ENCODE assay signal across 11 cellular contexts in the genomic region with DNA sequence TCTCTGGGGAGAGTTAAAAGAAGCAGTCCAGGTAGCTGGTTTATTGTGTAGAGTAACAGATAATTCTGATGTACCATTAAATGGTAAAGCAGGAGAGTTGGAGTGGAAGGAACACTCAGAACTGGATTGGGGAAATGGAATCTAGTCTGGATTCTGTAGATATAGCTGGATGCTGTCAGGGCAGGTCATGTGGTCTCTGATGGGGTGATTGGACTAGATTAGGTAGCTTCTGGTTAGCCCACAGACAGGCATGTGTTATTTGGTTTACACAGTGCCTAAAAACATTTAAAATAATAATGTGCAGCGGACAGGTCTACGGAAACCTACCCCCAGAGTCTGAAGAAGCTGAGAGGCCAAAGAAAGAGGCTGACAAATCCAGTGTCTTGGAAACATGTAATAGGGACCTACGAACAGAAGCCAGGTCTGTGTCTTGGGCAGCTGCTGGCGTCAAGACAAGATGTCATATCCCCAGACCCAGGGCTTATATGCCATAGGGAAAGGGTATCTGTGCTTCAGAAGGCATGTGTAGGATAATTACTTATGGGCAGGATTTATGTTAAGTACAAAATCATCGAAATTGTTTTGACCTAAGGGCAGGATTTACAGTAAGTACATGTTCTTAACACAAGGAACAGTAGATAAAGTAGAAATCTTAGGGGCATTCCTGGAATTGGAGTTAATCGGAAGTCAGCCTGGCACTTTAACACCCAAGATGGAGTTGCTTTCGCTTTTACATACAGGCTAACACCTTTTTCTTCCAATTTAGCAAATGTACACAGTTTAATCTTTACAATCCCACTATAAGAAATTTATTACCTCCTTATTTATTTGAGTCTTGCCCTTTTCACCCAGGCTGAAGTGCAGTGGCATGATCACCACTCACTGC. TPM values are rescaled to one million over a fixed set of nuclear protein-coding genes. Genes with fewer than 3 reads are reported as not detected.
DNase-seq lines count a peak whose midpoint lies in the region; ATAC-seq and TF ChIP-seq lines count a peak whose summit lies in the region.
"Had no signal": no experiment of that assay in that cellular context is flagged by ENCODE, and none has a peak within 500 bp of the region (broad histone marks: within the 10 kb centered on the region; RNA-seq: fewer than 3 reads in every experiment).

No MANE protein-coding gene starts in this region.

- no peak overlapping the region for H3K4me3 ChIP-seq in left ventricle myocardium inferior

- no peaks in the 10 kb centered on the region for H3K36me3 ChIP-seq in left ventricle myocardium inferior

- no peak for ATAC-seq in Right ventricle myocardium superior (ENCODE audit: poor library complexity)
- no peak for ATAC-seq in WTC11
- no peak for ATAC-seq in stimulated activated naive CD8-positive, alpha-beta T cell treated with anti-CD3 and anti-CD28 coated beads, Interleukin-15, amount 100 ng/mL, for 72 hours
- ATAC-seq in GM18502 (IDR thresholded peaks at IDR 0.05; ENCODE audit: poor library complexity, unreplicated experiment) = no peak
- ATAC-seq in GM18520 (IDR thresholded peaks at IDR 0.05; ENCODE audit: unreplicated experiment) = no peak
- no peak for ATAC-seq in HG02938 (IDR thresholded peaks at IDR 0.05; ENCODE audit: unreplicated experiment)
- ATAC-seq: activated T-cell treated with anti-CD3 and anti-CD28 coated beads, Interleukin-2, amount 50 U/mL, for 4 hours; PC-3 had no signal

- no peaks in the 10 kb centered on the region for H3K9me3 Mint-ChIP-seq in WTC11
- no peaks in the 10 kb centered on the region for H3K9me3 Mint-ChIP-seq in glutamatergic neuron (ENCODE audit: unreplicated experiment)
- no peaks in the 10 kb centered on the region for H3K9me3 Mint-ChIP-seq in stimulated activated naive CD8-positive, alpha-beta T cell treated with anti-CD3 and anti-CD28 coated beads, Interleukin-15, amount 100 ng/mL, for 72 hours
- H3K9me3 Mint-ChIP-seq: activated T-cell treated with anti-CD3 and anti-CD28 coated beads, Interleukin-2, amount 50 U/mL, for 4 hours had no signal

- POLR2A ChIA-PET in WTC11 (lab: Charles Lee) = interaction anchor here (0.7 kb wide), 1 partner anchor 389 kb away, joined by 3 read pairs; the partner anchor contains the start of gene SPAG9

- intact Hi-C loops in left ventricle myocardium inferior (cut with micrococcal nuclease) (no loop called here), Right ventricle myocardium superior (cut with DNase I) (no loop called here)

- no peaks in the 10 kb centered on the region for H3K27me3 ChIP-seq in left ventricle myocardium inferior (ENCODE audit: low read depth)

- H3K27ac ChIP-seq in left ventricle myocardium inferior (replicated peaks) = peak overlapping the region; percentile 25

- H3K27ac Mint-ChIP-seq in WTC11 (peak overlapping the region; percentile 36), glutamatergic neuron (ENCODE audit: unreplicated experiment) (peak overlapping the region; percentile 67)
- peak overlapping the region; percentile 47 to 89 for H3K27ac Mint-ChIP-seq in stimulated activated naive CD8-positive, alpha-beta T cell treated with anti-CD3 and anti-CD28 coated beads, Interleukin-15, amount 100 ng/mL, for 72 hours

- no peak for DNase-seq in left ventricle myocardium inferior
- no peak for DNase-seq in Right ventricle myocardium superior
- no peak for DNase-seq in WTC11 (ENCODE audit: low spot score)
- DNase-seq in glutamatergic neuron = no peak
- no peak for DNase-seq in stimulated activated naive CD8-positive, alpha-beta T cell treated with anti-CD3 and anti-CD28 coated beads, Interleukin-15, amount 100 ng/mL, for 72 hours
- DNase-seq: activated T-cell treated with anti-CD3 and anti-CD28 coated beads, Interleukin-2, amount 50 U/mL, for 4 hours; PC-3 had no signal

- peaks cover 17% of the 10 kb centered on the region for H3K4me1 Mint-ChIP-seq in WTC11
- peaks cover 10% of the 10 kb centered on the region for H3K4me1 Mint-ChIP-seq in glutamatergic neuron (ENCODE audit: low read depth, unreplicated experiment)
- peaks cover 69% of the 10 kb centered on the region for H3K4me1 Mint-ChIP-seq in stimulated activated naive CD8-positive, alpha-beta T cell treated with anti-CD3 and anti-CD28 coated beads, Interleukin-15, amount 100 ng/mL, for 72 hours

- H3K4me1 ChIP-seq in left ventricle myocardium inferior = peaks cover 80% of the 10 kb centered on the region

- H3K9me3 ChIP-seq in left ventricle myocardium inferior (replicated peaks) = no peaks in the 10 kb centered on the region

- H3K36me3 Mint-ChIP-seq in WTC11 = 0 out of 2 replicates have a peak, but pooled peaks cover under 1% of the 10 kb centered on the region
- no peaks in the 10 kb centered on the region for H3K36me3 Mint-ChIP-seq in glutamatergic neuron (ENCODE audit: unreplicated experiment)

- TF ChIP-seq CTCF in left ventricle myocardium inferior (IDR thresholded peaks at IDR 0.05; ENCODE audit: borderline replicate concordance) (no peak), WTC11 (IDR thresholded peaks at IDR 0.05) (no peak), glutamatergic neuron (IDR thresholded peaks at IDR 0.05; ENCODE audit: partially characterized antibody, unreplicated experiment) (no peak)

- CTCF ChIA-PET in WTC11 (lab: Charles Lee) = interaction anchor here (0.5 to 1.5 kb wide), 2 partner anchors 51 kb away, joined by 3 to 4 read pairs; no protein-coding TSS in a partner anchor

- H3K4me3 Mint-ChIP-seq in WTC11 = no peak overlapping the region
- no peak overlapping the region for H3K4me3 Mint-ChIP-seq in glutamatergic neuron (ENCODE audit: unreplicated experiment)
- H3K4me3 Mint-ChIP-seq in stimulated activated naive CD8-positive, alpha-beta T cell treated with anti-CD3 and anti-CD28 coated beads, Interleukin-15, amount 100 ng/mL, for 72 hours = peak overlapping the region in 1 of 2 donors; percentile 4
- H3K4me3 Mint-ChIP-seq: activated T-cell treated with anti-CD3 and anti-CD28 coated beads, Interleukin-2, amount 50 U/mL, for 4 hours had no signal

- H3K27me3 Mint-ChIP-seq in WTC11 (ENCODE audit: low read depth) (no peaks in the 10 kb centered on the region), glutamatergic neuron (ENCODE audit: unreplicated experiment) (no peaks in the 10 kb centered on the region)
- H3K27me3 Mint-ChIP-seq in stimulated activated naive CD8-positive, alpha-beta T cell treated with anti-CD3 and anti-CD28 coated beads, Interleukin-15, amount 100 ng/mL, for 72 hours = no peaks in the 10 kb centered on the region

TF ChIP-seq in WTC11, 78 proteins besides CTCF, POLR2A, EP300 and RAD21 (continues in another document):
- no peak for TF ChIP-seq KAT7 (CRISPR knock-in tag; IDR thresholded peaks at IDR 0.05; ENCODE audit: borderline replicate concordance)
- no peak for TF ChIP-seq ZNF396 (CRISPR knock-in tag; IDR thresholded peaks at IDR 0.05; ENCODE audit: borderline replicate concordance)
- TF ChIP-seq ZNF416 (CRISPR knock-in tag; IDR thresholded peaks at IDR 0.05) = no peak
- no peak for TF ChIP-seq GTF2I (CRISPR knock-in tag; conservative IDR thresholded peaks at IDR 0.05)
- no peak for TF ChIP-seq ZNF138 (CRISPR knock-in tag; conservative IDR thresholded peaks at IDR 0.05)
- TF ChIP-seq, protein P1, sequence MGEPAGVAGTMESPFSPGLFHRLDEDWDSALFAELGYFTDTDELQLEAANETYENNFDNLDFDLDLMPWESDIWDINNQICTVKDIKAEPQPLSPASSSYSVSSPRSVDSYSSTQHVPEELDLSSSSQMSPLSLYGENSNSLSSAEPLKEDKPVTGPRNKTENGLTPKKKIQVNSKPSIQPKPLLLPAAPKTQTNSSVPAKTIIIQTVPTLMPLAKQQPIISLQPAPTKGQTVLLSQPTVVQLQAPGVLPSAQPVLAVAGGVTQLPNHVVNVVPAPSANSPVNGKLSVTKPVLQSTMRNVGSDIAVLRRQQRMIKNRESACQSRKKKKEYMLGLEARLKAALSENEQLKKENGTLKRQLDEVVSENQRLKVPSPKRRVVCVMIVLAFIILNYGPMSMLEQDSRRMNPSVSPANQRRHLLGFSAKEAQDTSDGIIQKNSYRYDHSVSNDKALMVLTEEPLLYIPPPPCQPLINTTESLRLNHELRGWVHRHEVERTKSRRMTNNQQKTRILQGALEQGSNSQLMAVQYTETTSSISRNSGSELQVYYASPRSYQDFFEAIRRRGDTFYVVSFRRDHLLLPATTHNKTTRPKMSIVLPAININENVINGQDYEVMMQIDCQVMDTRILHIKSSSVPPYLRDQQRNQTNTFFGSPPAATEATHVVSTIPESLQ (CRISPR knock-in tag; IDR thresholded peaks at IDR 0.05) = no peak
- TF ChIP-seq AR (CRISPR knock-in tag; IDR thresholded peaks at IDR 0.05) = no peak
- TF ChIP-seq SMAD3 (CRISPR knock-in tag; IDR thresholded peaks at IDR 0.05; ENCODE audit: borderline replicate concordance) = no peak
- no peak for TF ChIP-seq ETV6 (CRISPR knock-in tag; IDR thresholded peaks at IDR 0.05)

RNA-seq across cellular contexts. Expression of gene LUC7L3, which starts 12.4 kb away (rescaled TPM):
- total RNA-seq in left ventricle myocardium inferior (64.4 TPM), Right ventricle myocardium superior (58.1 TPM), WTC11 (2021) (182 to 190 TPM (median 186 TPM) in 3 replicates), glutamatergic neuron (ENCODE audit: unreplicated experiment) (222 TPM)

RNA-seq across cellular contexts. Expression of gene ANKRD40, which starts 24.1 kb away (rescaled TPM):
- total RNA-seq in left ventricle myocardium inferior = 53.1 TPM
- total RNA-seq in Right ventricle myocardium superior = 58.4 TPM
- total RNA-seq in WTC11 (2021) = 43.3 to 45.3 TPM (median 45.3 TPM) in 3 replicates
- 40.8 TPM for total RNA-seq in glutamatergic neuron (ENCODE audit: unreplicated experiment)

RNA-seq across cellular contexts. Expression of gene ANKRD40CL, which starts 35.5 kb away (rescaled TPM):
- total RNA-seq in left ventricle myocardium inferior (not detected), Right ventricle myocardium superior (not detected), WTC11 (2021) (not detected in 3 replicates), glutamatergic neuron (ENCODE audit: unreplicated experiment) (not detected)
- total RNA-seq: activated T-cell treated with anti-CD3 and anti-CD28 coated beads, Interleukin-2, amount 50 U/mL, for 4 hours; LHCN-M2; PC-3 had no signal
